In genomic region chr20:63519765-63520593, GRCh38 we compare ENCODE assay signal across 8 cellular contexts. TPM values are rescaled to one million over a fixed set of nuclear protein-coding genes. Genes with fewer than 3 reads are reported as not detected.
DNase-seq lines count a peak whose midpoint lies in the region; ATAC-seq and TF ChIP-seq lines count a peak whose summit lies in the region.

No MANE protein-coding gene starts in this region.

- peak overlapping the region; percentile 96 for H2AFZ ChIP-seq in Loucy (ENCODE audit: low read length)

- no peaks in the 10 kb centered on the region for H3F3A ChIP-seq in Loucy (ENCODE audit: low read depth)

- H4K20me1 ChIP-seq in Loucy (ENCODE audit: insufficient read depth, low read length, poor library complexity, severe bottlenecking): peaks cover 27% of the 10 kb centered on the region

- H3K27me3 ChIP-seq in H7 (ENCODE audit: control insufficient read depth, insufficient read depth, low read length) (peaks cover 7% of the 10 kb centered on the region), Loucy (ENCODE audit: insufficient read depth, low read length, poor library complexity, severe bottlenecking) (no peaks in the 10 kb centered on the region), endocrine pancreas (ENCODE audit: control insufficient read depth, insufficient read depth, low read length) (no peaks in the 10 kb centered on the region), mucosa of rectum (ENCODE audit: control insufficient read depth in 2 of 2, insufficient read depth in 2 of 2, low read length in 2 of 2) (peaks cover 0 to 2% of the 10 kb centered on the region in 2 donors)

- peak overlapping the region; percentile 69 for H3K4me3 Mint-ChIP-seq in activated CD4-positive, alpha-beta memory T cell treated with anti-CD3 and anti-CD28 coated beads for 36 hours
- H3K4me3 Mint-ChIP-seq in stimulated activated effector memory CD8-positive, alpha-beta T cell treated with anti-CD3 and anti-CD28 coated beads, Interleukin-12 subunit alpha, Interleukin-12 subunit beta, amount 100 ng/mL, for 72 hours: peak overlapping the region; percentile 77

- peak overlapping the region; percentile 13 for H3K27ac Mint-ChIP-seq in activated CD4-positive, alpha-beta memory T cell treated with anti-CD3 and anti-CD28 coated beads for 36 hours
- no peak overlapping the region for H3K27ac Mint-ChIP-seq in stimulated activated effector memory CD8-positive, alpha-beta T cell treated with anti-CD3 and anti-CD28 coated beads, Interleukin-12 subunit alpha, Interleukin-12 subunit beta, amount 100 ng/mL, for 72 hours

- peaks cover 26% of the 10 kb centered on the region for H3K79me2 ChIP-seq in Loucy (ENCODE audit: insufficient read depth, low read length)

- H3K9me3 Mint-ChIP-seq in activated CD4-positive, alpha-beta memory T cell treated with anti-CD3 and anti-CD28 coated beads for 36 hours: peaks cover 13% of the 10 kb centered on the region
- peaks cover 5% of the 10 kb centered on the region for H3K9me3 Mint-ChIP-seq in stimulated activated effector memory CD8-positive, alpha-beta T cell treated with anti-CD3 and anti-CD28 coated beads, Interleukin-12 subunit alpha, Interleukin-12 subunit beta, amount 100 ng/mL, for 72 hours

- H3K27ac ChIP-seq in mucosa of rectum (ENCODE audit: low read depth in 2 of 2, low read length in 2 of 2): peak overlapping the region; percentile 93 to 98

- H3K9ac ChIP-seq in Loucy (ENCODE audit: low read depth, low read length, poor library complexity, severe bottlenecking) (peak overlapping the region; percentile 87), endocrine pancreas (ENCODE audit: control insufficient read depth, insufficient read depth, low read length) (peak overlapping the region; percentile 79), mucosa of rectum (ENCODE audit: low read depth in 1 of 2, low read length in 2 of 2) (peak overlapping the region; percentile 52 to 75)

- H3K9me3 ChIP-seq in Loucy (ENCODE audit: insufficient read depth, low read depth, low read length) (no peaks in the 10 kb centered on the region), endocrine pancreas (ENCODE audit: control insufficient read depth, low read length) (no peaks in the 10 kb centered on the region), mucosa of rectum (ENCODE audit: control insufficient read depth in 2 of 2, low read length in 2 of 2) (no peaks in the 10 kb centered on the region)

- H3K36me3 Mint-ChIP-seq in activated CD4-positive, alpha-beta memory T cell treated with anti-CD3 and anti-CD28 coated beads for 36 hours: peaks cover 26% of the 10 kb centered on the region
- H3K36me3 Mint-ChIP-seq in stimulated activated effector memory CD8-positive, alpha-beta T cell treated with anti-CD3 and anti-CD28 coated beads, Interleukin-12 subunit alpha, Interleukin-12 subunit beta, amount 100 ng/mL, for 72 hours: peaks cover 35% of the 10 kb centered on the region

- TF ChIP-seq CTCF in GM10248 (IDR thresholded peaks at IDR 0.05; ENCODE audit: control extremely low read depth, extremely low read depth, low read depth, missing control alignments) (peak; percentile 8), Loucy (conservative IDR thresholded peaks at IDR 0.05; ENCODE audit: low read length) (peak; percentile 41; the same call in 1 of the 2 replicates)

- peaks cover 27% of the 10 kb centered on the region for H3K4me1 ChIP-seq in Loucy (ENCODE audit: insufficient read depth, low read length, poor library complexity, severe bottlenecking)
- H3K4me1 ChIP-seq in endocrine pancreas (ENCODE audit: control insufficient read depth, insufficient read depth, low read length): no peaks in the 10 kb centered on the region
- peaks cover 16 to 21% of the 10 kb centered on the region in 2 donors for H3K4me1 ChIP-seq in mucosa of rectum (ENCODE audit: control insufficient read depth in 2 of 2, insufficient read depth in 2 of 2, low read length in 2 of 2)

- DNase-seq in GM10248 (ENCODE audit: extremely low spot score) (peak; percentile 77), H7 (peak; percentile 94), cerebellar cortex (ENCODE audit: low spot score) (no peak)
- DNase-seq in activated CD4-positive, alpha-beta memory T cell treated with anti-CD3 and anti-CD28 coated beads for 36 hours: peak; percentile 76
- DNase-seq in stimulated activated effector memory CD8-positive, alpha-beta T cell treated with anti-CD3 and anti-CD28 coated beads, Interleukin-12 subunit alpha, Interleukin-12 subunit beta, amount 100 ng/mL, for 72 hours (ENCODE audit: low spot score in 2 of 2): peak in 1 of 2 donors; percentile 90

- intact Hi-C loops in activated CD4-positive, alpha-beta memory T cell treated with anti-CD3 and anti-CD28 coated beads for 36 hours (cut with micrococcal nuclease): loop anchor here (2.0 kb wide), 1 partner anchor 33 kb away; no protein-coding TSS in a partner anchor

- POLR2A ChIA-PET in GM10248 (lab: Yijun Ruan, JAX): interaction anchor here (0.5 to 1.0 kb wide), 10 partner anchors 12 to 564 kb away, joined by 3 to 8 read pairs (median 3); no protein-coding TSS in a partner anchor
- POLR2A ChIA-PET in activated CD4-positive, alpha-beta memory T cell treated with anti-CD3 and anti-CD28 coated beads for 36 hours (lab: Charles Lee): interaction anchor here (0.9 to 5.4 kb wide), 6 partner anchors 9 to 111 kb away, joined by 3 to 55 read pairs (median 5); partner anchors contain the start of genes GMEB2 and PTK6

- no peaks in the 10 kb centered on the region for H3K9me2 ChIP-seq in Loucy (replicated peaks; ENCODE audit: low read depth, low read length)

- peaks cover 9% of the 10 kb centered on the region for H3K36me3 ChIP-seq in H7 (replicated peaks; ENCODE audit: control insufficient read depth, insufficient read depth, low read length)
- H3K36me3 ChIP-seq in Loucy (ENCODE audit: insufficient read depth, low read length): no peaks in the 10 kb centered on the region; the same call in 1 of the 2 replicates
- no peaks in the 10 kb centered on the region for H3K36me3 ChIP-seq in endocrine pancreas (ENCODE audit: control insufficient read depth, insufficient read depth, low read length)
- peaks cover 12 to 18% of the 10 kb centered on the region in 2 donors for H3K36me3 ChIP-seq in mucosa of rectum (ENCODE audit: control insufficient read depth in 2 of 2, insufficient read depth in 2 of 2, low read length in 2 of 2)

- H3K4me3 ChIP-seq in H7 (ENCODE audit: insufficient read depth, low read depth, low read length) (peak overlapping the region; percentile 91), Loucy (ENCODE audit: low read length, poor library complexity, severe bottlenecking) (peak overlapping the region; percentile 89), endocrine pancreas (ENCODE audit: control insufficient read depth, insufficient read depth, low read length) (no peak overlapping the region), mucosa of rectum (ENCODE audit: low read length in 2 of 2) (peak overlapping the region; percentile 56 to 86)

- H3K27me3 Mint-ChIP-seq in activated CD4-positive, alpha-beta memory T cell treated with anti-CD3 and anti-CD28 coated beads for 36 hours: no peaks in the 10 kb centered on the region

- H3K4me2 ChIP-seq in Loucy (ENCODE audit: low read depth, low read length, poor library complexity, severe bottlenecking): peak overlapping the region; percentile 73

- H3K4me1 Mint-ChIP-seq in activated CD4-positive, alpha-beta memory T cell treated with anti-CD3 and anti-CD28 coated beads for 36 hours (ENCODE audit: low read depth): peaks cover 23% of the 10 kb centered on the region
- peaks cover 12% of the 10 kb centered on the region for H3K4me1 Mint-ChIP-seq in stimulated activated effector memory CD8-positive, alpha-beta T cell treated with anti-CD3 and anti-CD28 coated beads, Interleukin-12 subunit alpha, Interleukin-12 subunit beta, amount 100 ng/mL, for 72 hours

- peak; percentile 75 for ATAC-seq in stimulated activated effector memory CD8-positive, alpha-beta T cell treated with anti-CD3 and anti-CD28 coated beads, Interleukin-12 subunit alpha, Interleukin-12 subunit beta, amount 100 ng/mL, for 72 hours

- CTCF ChIA-PET in GM10248 (lab: Yijun Ruan, JAX): interaction anchor here (1.0 to 6.0 kb wide), 4 partner anchors 9 to 296 kb away, joined by 3 to 35 read pairs (median 6); partner anchors contain the start of gene PTK6
- CTCF ChIA-PET in activated CD4-positive, alpha-beta memory T cell treated with anti-CD3 and anti-CD28 coated beads for 36 hours (lab: Charles Lee): interaction anchor here (0.6 to 2.1 kb wide), 9 partner anchors 16 to 345 kb away, joined by 3 to 15 read pairs (median 5); partner anchors contain the start of genes PTK6 and TPD52L2

RNA-seq across cellular contexts. Expression of gene PPDPF, which starts 0.6 kb away (rescaled TPM):
- 79.7 and 94.2 TPM in 2 replicates for total RNA-seq in H7 (2014; rRNA removed; shearing (Covaris generic))
- total RNA-seq in activated CD4-positive, alpha-beta memory T cell treated with anti-CD3 and anti-CD28 coated beads for 36 hours: 100 to 1,000 TPM; 191 to 201 TPM

RNA-seq across cellular contexts. Expression of gene PTK6, which starts 17.2 kb away (rescaled TPM):
- 0.14 and 0.30 TPM in 2 replicates for total RNA-seq in H7 (2014; rRNA removed; shearing (Covaris generic))
- under 1 TPM; 0.34 to 0.78 TPM for total RNA-seq in activated CD4-positive, alpha-beta memory T cell treated with anti-CD3 and anti-CD28 coated beads for 36 hours

RNA-seq across cellular contexts. Expression of gene EEF1A2, which starts 21.1 kb away (rescaled TPM):
- 30.7 and 37.1 TPM in 2 replicates for total RNA-seq in H7 (2014; rRNA removed; shearing (Covaris generic))
- total RNA-seq in activated CD4-positive, alpha-beta memory T cell treated with anti-CD3 and anti-CD28 coated beads for 36 hours: 1 to 10 TPM; 1.1 to 1.7 TPM

RNA-seq across cellular contexts. Expression of gene SRMS, which starts 27.6 kb away (rescaled TPM):
- total RNA-seq in H7 (2014; rRNA removed; shearing (Covaris generic)): 0.21 and 0.33 TPM in 2 replicates
- total RNA-seq in activated CD4-positive, alpha-beta memory T cell treated with anti-CD3 and anti-CD28 coated beads for 36 hours: not detected

RNA-seq across cellular contexts. Expression of gene FNDC11, which starts 34.0 kb away (rescaled TPM):
- total RNA-seq in H7 (2014; rRNA removed; shearing (Covaris generic)): 6.4 and 8.0 TPM in 2 replicates
- total RNA-seq in activated CD4-positive, alpha-beta memory T cell treated with anti-CD3 and anti-CD28 coated beads for 36 hours: under 1 TPM; 0.55 to 0.61 TPM

Comparison
In these comparisons a context has a peak if more than half of its experiments do, and no peak if none do; other contexts are left out.
1. RNA of gene EEF1A2, which starts 21.1 kb away (total RNA-seq): 30.7 to 37.1 TPM in H7; 1.1 to 1.7 TPM in activated CD4-positive, alpha-beta memory T cell treated with anti-CD3 and anti-CD28 coated beads for 36 hours; every median in the first group is over 10 times any median in the second.
2. Peak in every context shown above with its lines, with median percentiles within 50 percentile points of each other: H3K9ac ChIP-seq.